Comparison of ENCODE assay signal across 7 cellular contexts in the genomic region with DNA sequence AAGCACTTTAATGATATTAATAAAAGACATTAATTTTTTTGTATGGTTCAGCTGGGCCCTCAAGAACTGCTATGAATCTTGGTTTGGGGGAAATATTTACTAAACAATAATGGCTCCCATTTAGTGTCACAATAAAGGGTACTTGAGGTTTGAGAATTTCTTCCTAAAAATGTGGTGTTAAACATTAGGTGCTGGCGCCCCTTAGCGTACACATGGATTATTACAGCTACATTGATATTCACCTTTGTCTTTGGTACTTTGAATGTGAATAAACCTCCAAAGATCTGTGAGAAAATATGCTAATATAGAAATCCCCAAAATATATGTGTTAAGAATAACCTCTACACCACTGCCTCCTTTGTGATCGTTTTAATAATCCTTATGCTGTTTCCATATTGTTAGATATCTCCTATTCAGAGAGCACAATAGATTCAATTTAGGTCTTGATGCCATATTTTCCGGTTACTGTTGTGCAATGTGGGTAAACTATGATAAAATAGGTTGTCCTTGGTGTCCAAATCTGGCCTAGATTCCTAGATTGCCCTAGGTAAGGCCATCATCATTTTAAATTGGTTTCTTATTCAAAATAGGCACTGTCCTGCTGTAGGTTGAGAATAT.
DNase-seq lines count a peak whose midpoint lies in the region; ATAC-seq, FAIRE-seq and TF ChIP-seq lines count a peak whose summit lies in the region.

No MANE protein-coding gene starts in this region.

- H3K36me3 ChIP-seq in kidney (ENCODE audit: control insufficient read depth in 1 of 2, insufficient read depth in 2 of 2, low read length in 2 of 2) = no peaks in the 10 kb centered on the region

- no peak overlapping the region for H3K9ac ChIP-seq in kidney (ENCODE audit: low read length in 2 of 2)

- DNase-seq in GM03348 (ENCODE audit: low spot score) (peak; percentile 59), NCI-H2171 treated with DMSO at 0.1 percent for 48 hours (lab: John Stamatoyannopoulos, UW) (peak; percentile 87), amniotic epithelial cell (ENCODE audit: low read depth) (peak; percentile 13), kidney (no peak)

- no peaks in the 10 kb centered on the region for H3K4me1 ChIP-seq in kidney (ENCODE audit: control insufficient read depth in 1 of 2, insufficient read depth in 1 of 2, low read depth in 1 of 2, low read length in 2 of 2)

- ATAC-seq in HG02798 (IDR thresholded peaks at IDR 0.05; ENCODE audit: poor library complexity, unreplicated experiment) (peak; percentile 72), GM19023 (IDR thresholded peaks at IDR 0.05; ENCODE audit: unreplicated experiment) (no peak), HG03196 (IDR thresholded peaks at IDR 0.05; ENCODE audit: unreplicated experiment) (no peak)

- no peak for FAIRE-seq in kidney (lab: Jason Lieb, UNC)

- peak; percentile 57 for TF ChIP-seq CTCF in kidney (IDR thresholded peaks at IDR 0.05; ENCODE audit: borderline replicate concordance, extremely low read depth, insufficient read depth)

- intact Hi-C loops in kidney (cut with DNase I) = no loop called here

- no peak overlapping the region for H3K27ac ChIP-seq in kidney (ENCODE audit: low read depth in 2 of 2, low read length in 2 of 2)

- H3K9me3 ChIP-seq in kidney (ENCODE audit: control insufficient read depth in 1 of 2, low read length in 2 of 2) = no peaks in the 10 kb centered on the region

- H3K4me3 ChIP-seq in kidney (ENCODE audit: low read length in 2 of 2) = no peak overlapping the region
